ENCODE assay signal across 8 cellular contexts in genomic region chr6:81938014-81938761, GRCh38.
DNase-seq lines count a peak whose midpoint lies in the region; ATAC-seq and TF ChIP-seq lines count a peak whose summit lies in the region.

No MANE protein-coding gene starts in this region.

- peak overlapping the region; percentile 41 for H3K4me3 ChIP-seq in SK-N-MC
- H3K4me3 ChIP-seq in Karpas-422 (ENCODE audit: low read length), result no peak overlapping the region

- H3K9me2 ChIP-seq in Karpas-422 (replicated peaks; ENCODE audit: insufficient read depth, low read length), result no peaks in the 10 kb centered on the region; the same call in 1 of the 2 replicates

- H3K27ac ChIP-seq in SK-N-MC (peak overlapping the region; percentile 88), Karpas-422 (ENCODE audit: low read length) (no peak overlapping the region)

- H2AFZ ChIP-seq in Karpas-422 (ENCODE audit: low read length), result no peak overlapping the region

- ATAC-seq in GM18511 (IDR thresholded peaks at IDR 0.05; ENCODE audit: unreplicated experiment) (peak; percentile 90), HG03066 (IDR thresholded peaks at IDR 0.05; ENCODE audit: low read depth, unreplicated experiment) (peak; percentile 76), natural killer cell (no peak)

- H3K4me1 Mint-ChIP-seq in natural killer cell, result no peaks in the 10 kb centered on the region
- no peaks in the 10 kb centered on the region for H3K4me1 Mint-ChIP-seq in T-helper 2 cell treated with Interferon-gamma antibody and Interleukin-4, amounts not matched to agents 5 μg/mL and 100 μg/mL, for 36 hours (ENCODE audit: low read depth)

- no peaks in the 10 kb centered on the region for H3K9me3 ChIP-seq in SK-N-MC (ENCODE audit: low read depth, low read length)
- H3K9me3 ChIP-seq in Karpas-422 (ENCODE audit: low read length), result no peaks in the 10 kb centered on the region

- H3K36me3 ChIP-seq in SK-N-MC (ENCODE audit: insufficient read depth, low read length), result no peaks in the 10 kb centered on the region
- H3K36me3 ChIP-seq in Karpas-422 (ENCODE audit: insufficient read depth, low read length), result no peaks in the 10 kb centered on the region

- no peaks in the 10 kb centered on the region for H3K79me2 ChIP-seq in Karpas-422 (ENCODE audit: low read length)

- H3K9me3 Mint-ChIP-seq in natural killer cell, result peaks cover 2 to 4% of the 10 kb centered on the region in 2 donors
- H3K9me3 Mint-ChIP-seq in T-helper 2 cell treated with Interferon-gamma antibody and Interleukin-4, amounts not matched to agents 5 μg/mL and 100 μg/mL, for 36 hours, result no peaks in the 10 kb centered on the region

- H3K4me1 ChIP-seq in Karpas-422 (ENCODE audit: low read length), result no peaks in the 10 kb centered on the region

- intact Hi-C loops in natural killer cell (cut with micrococcal nuclease), result no loop called here

- peak; percentile 57 for DNase-seq in SK-N-MC (ENCODE audit: low read depth, low spot score)
- peak; percentile 76 for DNase-seq in islet precursor cell
- DNase-seq in natural killer cell, result no peak
- DNase-seq in T-helper 2 cell treated with Interferon-gamma antibody and Interleukin-4, amounts not matched to agents 5 μg/mL and 100 μg/mL, for 36 hours (ENCODE audit: low spot score), result no peak
- no peak for DNase-seq in Karpas-422
- no peak for DNase-seq in G401 (ENCODE audit: low spot score)

- no peaks in the 10 kb centered on the region for H3K27me3 Mint-ChIP-seq in natural killer cell (ENCODE audit: low read depth in 2 of 2)
- no peaks in the 10 kb centered on the region for H3K27me3 Mint-ChIP-seq in T-helper 2 cell treated with Interferon-gamma antibody and Interleukin-4, amounts not matched to agents 5 μg/mL and 100 μg/mL, for 36 hours (ENCODE audit: low read depth)

- H3K9ac ChIP-seq in SK-N-MC (ENCODE audit: insufficient read length) (no peak overlapping the region), Karpas-422 (ENCODE audit: low read length) (no peak overlapping the region)

- no peaks in the 10 kb centered on the region for H3K36me3 Mint-ChIP-seq in natural killer cell
- no peaks in the 10 kb centered on the region for H3K36me3 Mint-ChIP-seq in T-helper 2 cell treated with Interferon-gamma antibody and Interleukin-4, amounts not matched to agents 5 μg/mL and 100 μg/mL, for 36 hours (ENCODE audit: low read depth)

- no peak for TF ChIP-seq CTCF in natural killer cell (IDR thresholded peaks at IDR 0.05)

- H4K20me1 ChIP-seq in Karpas-422 (ENCODE audit: insufficient read depth, low read depth, low read length), result no peaks in the 10 kb centered on the region

- in situ Hi-C loops in G401 (cut with HindIII; ENCODE audit: low sequenced_read_pairs), result no loop called here

- no peaks in the 10 kb centered on the region for H3K27me3 ChIP-seq in Karpas-422 (ENCODE audit: low read length)

- H3K4me2 ChIP-seq in Karpas-422 (ENCODE audit: low read depth, low read length, poor library complexity, severe bottlenecking), result no peak overlapping the region

- no peak overlapping the region for H3K4me3 Mint-ChIP-seq in natural killer cell
- no peak overlapping the region for H3K4me3 Mint-ChIP-seq in T-helper 2 cell treated with Interferon-gamma antibody and Interleukin-4, amounts not matched to agents 5 μg/mL and 100 μg/mL, for 36 hours

- no peak overlapping the region for H3K27ac Mint-ChIP-seq in natural killer cell
- H3K27ac Mint-ChIP-seq in T-helper 2 cell treated with Interferon-gamma antibody and Interleukin-4, amounts not matched to agents 5 μg/mL and 100 μg/mL, for 36 hours, result no peak overlapping the region

Comparison
In these comparisons a context has a peak if more than half of its experiments do, and no peak if none do; other contexts are left out.
1. ATAC-seq: peak in GM18511 (single experiment) and HG03066 (single experiment); none in natural killer cell (0 of 3).
2. DNase-seq: peak in SK-N-MC (single experiment) and islet precursor cell (single experiment); none in natural killer cell (single experiment), T-helper 2 cell treated with Interferon-gamma antibody and Interleukin-4, amounts not matched to agents 5 μg/mL and 100 μg/mL, for 36 hours (single experiment), Karpas-422 (single experiment) and G401 (single experiment).